ENCODE assay signal across 10 cellular contexts in the genomic region with DNA sequence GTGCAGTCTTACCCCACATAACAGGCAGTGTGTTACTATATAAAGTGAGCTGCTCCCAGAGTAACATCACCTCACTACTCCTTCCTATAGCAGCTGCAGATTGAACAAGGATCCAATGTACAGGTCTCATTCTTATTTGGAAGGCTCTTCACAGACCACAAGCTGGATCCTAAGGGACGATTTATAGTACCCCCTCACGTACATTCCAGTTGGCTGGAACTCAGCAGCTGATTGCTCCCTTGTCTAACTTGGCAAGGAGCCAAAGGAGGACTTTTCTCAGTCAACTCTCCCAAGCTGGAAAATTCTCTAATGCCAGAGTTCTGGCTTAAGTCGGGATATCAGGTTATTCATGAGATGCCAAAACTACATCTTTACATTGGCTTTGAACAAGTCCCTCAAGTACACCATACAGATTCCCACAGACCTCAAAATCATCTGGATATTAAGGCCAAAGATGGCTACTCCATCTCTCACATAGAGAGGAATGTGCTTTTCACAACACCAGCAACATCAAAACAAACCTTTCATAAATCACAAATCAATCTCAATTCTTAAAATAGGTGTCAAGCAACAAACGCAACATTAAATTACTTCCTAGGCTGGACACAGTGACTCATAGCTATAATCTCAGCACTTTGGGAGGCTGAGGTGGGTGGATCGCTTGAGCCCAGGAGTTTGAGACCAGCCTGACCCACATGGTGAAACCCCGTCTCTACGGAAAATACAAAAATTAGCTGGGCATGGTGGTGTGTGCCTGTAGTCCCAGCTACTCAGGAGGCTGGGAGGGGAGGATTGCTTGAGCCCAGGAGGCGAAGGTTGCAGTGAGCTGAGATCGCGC. TPM values are rescaled to one million over a fixed set of nuclear protein-coding genes. Genes with fewer than 3 reads are reported as not detected.
A peak's percentile ranks its signal among the peaks of the same experiment; 100 is the strongest.
DNase-seq lines count a peak whose midpoint lies in the region; ATAC-seq, FAIRE-seq and TF ChIP-seq lines count a peak whose summit lies in the region.
"Had no signal": no experiment of that assay in that cellular context is flagged by ENCODE, and none has a peak within 500 bp of the region (broad histone marks: within the 10 kb centered on the region; RNA-seq: fewer than 3 reads in every experiment).

No MANE protein-coding gene starts in this region.

- no peaks in the 10 kb centered on the region for H3K27me3 ChIP-seq in prostate gland (replicated peaks; ENCODE audit: insufficient read depth)

- no peaks in the 10 kb centered on the region for H3K36me3 ChIP-seq in prostate gland

- H3K27ac ChIP-seq in prostate gland: peak overlapping the region; percentile 41 to 43

- DNase-seq in GM12891 (ENCODE audit: insufficient read length, low spot score) (no peak), NCI-H2227 treated with DMSO at 0.1 percent for 48 hours (lab: John Stamatoyannopoulos, UW) (peak; percentile 31), choroid plexus epithelial cell (ENCODE audit: low read depth) (peak; percentile 48), prostate gland (ENCODE audit: low spot score) (no peak), mucosa of gallbladder (ENCODE audit: low spot score) (no peak)
- DNase-seq: foreskin fibroblast, naive B cell, PC-3 had no signal

- intact Hi-C loops in prostate gland (cut with DNase I): no loop called here

- H3K4me3 ChIP-seq in choroid plexus epithelial cell (ENCODE audit: low read depth, low read length): no peak overlapping the region
- H3K4me3 ChIP-seq in prostate gland: no peak overlapping the region

- TF ChIP-seq CTCF in choroid plexus epithelial cell (conservative IDR thresholded peaks at IDR 0.05; ENCODE audit: low read depth, low read length) (no peak), prostate gland (IDR thresholded peaks at IDR 0.05) (no peak)

- no peaks in the 10 kb centered on the region for H3K4me1 ChIP-seq in prostate gland (replicated peaks)

- peak; percentile 28 for FAIRE-seq in GM12891 (lab: Jason Lieb, UNC)

- H3K9me3 ChIP-seq in prostate gland: no peaks in the 10 kb centered on the region

- 69% methylated on average over 10 of the region's 10 CpGs for WGBS in prostate gland

- ATAC-seq in HG03460 (IDR thresholded peaks at IDR 0.05; ENCODE audit: unreplicated experiment): no peak
- no peak for ATAC-seq in GM19467 (IDR thresholded peaks at IDR 0.05; ENCODE audit: unreplicated experiment)
- ATAC-seq: PC-3 had no signal

- TF ChIP-seq POLR2A in GM12891 (IDR thresholded peaks at IDR 0.05; ENCODE audit: low read depth, low read length) (0 out of 2 replicates have a peak, but pooled peaks have one; percentile 24), prostate gland (IDR thresholded peaks at IDR 0.05) (no peak)

TF ChIP-seq in GM12891, 5 proteins besides CTCF, POLR2A, EP300 and RAD21:
- no peak for TF ChIP-seq POU2F2 (IDR thresholded peaks at IDR 0.05; ENCODE audit: low read depth, low read length)

RNA-seq across cellular contexts. Expression of a gene that starts 39.3 kb away (rescaled TPM):
- 26.3 TPM for polyA plus RNA-seq in GM12891 (2012; ENCODE audit: low read depth, missing spikeins)
- total RNA-seq in prostate gland (10 to 100 TPM; 23.8 to 56.0 TPM), mucosa of gallbladder (36.9 TPM)

RNA-seq across cellular contexts. Expression of a gene that starts 39.5 kb away (rescaled TPM):
- 18.4 TPM for polyA plus RNA-seq in GM12891 (2012; ENCODE audit: low read depth, missing spikeins)
- total RNA-seq in prostate gland (10 to 100 TPM; 10.8 to 27.5 TPM), mucosa of gallbladder (9.8 TPM)

Comparison
In these comparisons a context has a peak if more than half of its experiments do, and no peak if none do; other contexts are left out.
1. DNase-seq: peak in NCI-H2227 treated with DMSO at 0.1 percent for 48 hours (single experiment) and choroid plexus epithelial cell (single experiment); none in GM12891 (single experiment), prostate gland (single experiment) and mucosa of gallbladder (single experiment).